Comparison of ENCODE assay signal across 2 cellular contexts in genomic region chr15:72379082-72379481, GRCh38.
TF ChIP-seq lines count a peak whose summit lies in the region.
"Not testable (repeated sequence)": the region's sequence is repeated elsewhere in the genome, so short reads cannot be mapped to it uniquely, and the experiment has no call there.

No MANE protein-coding gene starts in this region.

TF ChIP-seq in HEK293, 187 proteins besides CTCF, POLR2A, EP300 and RAD21:
- TF ChIP-seq ATF2 (tag by site-specific recombination; IDR thresholded peaks at IDR 0.05; ENCODE audit: low read depth) (peak; percentile 79), ZBTB21 (tag by site-specific recombination; IDR thresholded peaks at IDR 0.05) (peak; percentile 51; the same call in 1 of the 2 replicates), ZNF629 (tag by site-specific recombination; IDR thresholded peaks at IDR 0.05) (peak; percentile 75)

TF ChIP-seq in HepG2, 621 proteins besides CTCF, POLR2A, EP300 and RAD21:
- 0 out of 2 replicates have a peak, but pooled peaks have one; percentile 36 for TF ChIP-seq CREB1 (IDR thresholded peaks at IDR 0.05)
- TF ChIP-seq CREB1 (CRISPR knock-in tag; IDR thresholded peaks at IDR 0.05): not testable (repeated sequence)
